11 cellular contexts compared by ENCODE assay signal in genomic region chr15:62495670-62496328, GRCh38.
DNase-seq lines count a peak whose midpoint lies in the region; ATAC-seq and TF ChIP-seq lines count a peak whose summit lies in the region.
"Had no signal": no experiment of that assay in that cellular context is flagged by ENCODE, and none has a peak within 500 bp of the region (broad histone marks: within the 10 kb centered on the region; RNA-seq: fewer than 3 reads in every experiment).

No MANE protein-coding gene starts in this region.

- no peaks in the 10 kb centered on the region for H3K79me2 ChIP-seq in GM23338 (replicated peaks; ENCODE audit: insufficient read depth)

- peak overlapping the region; percentile 70 for H3K27ac ChIP-seq in left ventricle myocardium inferior (replicated peaks)
- no peak overlapping the region for H3K27ac ChIP-seq in GM23338 (ENCODE audit: low read depth)

- no peaks in the 10 kb centered on the region for H3K27me3 ChIP-seq in adipocyte (replicated peaks; ENCODE audit: control insufficient read depth, insufficient read depth, low read length)
- H3K27me3 ChIP-seq in left ventricle myocardium inferior (ENCODE audit: low read depth): no peaks in the 10 kb centered on the region
- no peaks in the 10 kb centered on the region for H3K27me3 ChIP-seq in GM23338 (ENCODE audit: insufficient read depth)

- H3K4me1 ChIP-seq in adipocyte (ENCODE audit: control insufficient read depth, insufficient read depth, low read length) (peaks cover 82% of the 10 kb centered on the region), left ventricle myocardium inferior (peaks cover 68% of the 10 kb centered on the region), GM23338 (ENCODE audit: insufficient read depth) (no peaks in the 10 kb centered on the region)

- TF ChIP-seq CTCF in left ventricle myocardium inferior (IDR thresholded peaks at IDR 0.05; ENCODE audit: borderline replicate concordance): no peak
- no peak for TF ChIP-seq CTCF in GM23338 (conservative IDR thresholded peaks at IDR 0.05; ENCODE audit: low read depth in 2 of 2)

- H3F3A ChIP-seq in GM23338 (replicated peaks; ENCODE audit: low read depth): no peaks in the 10 kb centered on the region

- H3K27ac Mint-ChIP-seq in GM23338: no peak overlapping the region
- H3K27ac Mint-ChIP-seq: dendritic cell treated with granulocyte-macrophage colony-stimulating factor and Interleukin-4, amounts not matched to agents 40 ng/mL and 50 ng/mL, for 4 days; memory B cell had no signal

- no peak overlapping the region for H3K4me2 ChIP-seq in GM23338

- H3K9me3 ChIP-seq in adipocyte (ENCODE audit: control insufficient read depth, low read length): no peaks in the 10 kb centered on the region
- no peaks in the 10 kb centered on the region for H3K9me3 ChIP-seq in left ventricle myocardium inferior (replicated peaks)

- H2AFZ ChIP-seq in GM23338: no peak overlapping the region

- H3K9me2 ChIP-seq in GM23338 (ENCODE audit: insufficient read depth): no peaks in the 10 kb centered on the region

- H3K36me3 Mint-ChIP-seq in GM23338 (ENCODE audit: low read depth): no peaks in the 10 kb centered on the region
- H3K36me3 Mint-ChIP-seq: memory B cell had no signal

- H3K4me3 ChIP-seq in adipocyte (ENCODE audit: low read length) (no peak overlapping the region), left ventricle myocardium inferior (no peak overlapping the region), skeletal muscle cell (ENCODE audit: low read depth, low read length) (no peak overlapping the region), GM23338 (no peak overlapping the region)

- H3K9me3 Mint-ChIP-seq in GM23338: no peaks in the 10 kb centered on the region
- H3K9me3 Mint-ChIP-seq: dendritic cell treated with granulocyte-macrophage colony-stimulating factor and Interleukin-4, amounts not matched to agents 40 ng/mL and 50 ng/mL, for 4 days; memory B cell had no signal

- no peaks in the 10 kb centered on the region for H3K36me3 ChIP-seq in adipocyte (ENCODE audit: control insufficient read depth, insufficient read depth, low read length, severe bottlenecking)
- no peaks in the 10 kb centered on the region for H3K36me3 ChIP-seq in left ventricle myocardium inferior
- no peaks in the 10 kb centered on the region for H3K36me3 ChIP-seq in GM23338 (ENCODE audit: insufficient read depth)

- no peaks in the 10 kb centered on the region for H3K27me3 Mint-ChIP-seq in GM23338 (ENCODE audit: insufficient read depth, low read depth, poor library complexity)
- H3K27me3 Mint-ChIP-seq: dendritic cell treated with granulocyte-macrophage colony-stimulating factor and Interleukin-4, amounts not matched to agents 40 ng/mL and 50 ng/mL, for 4 days; memory B cell had no signal

- DNase-seq in ELR (ENCODE audit: low read depth) (peak; percentile 80), adipocyte (ENCODE audit: low read depth) (peak; percentile 44), left ventricle myocardium inferior (peak; percentile 36), skeletal muscle cell (ENCODE audit: low read depth) (peak; percentile 43), GM23338 (ENCODE audit: low spot score) (no peak)
- no peak for DNase-seq in activated naive CD4-positive, alpha-beta T cell treated with Interleukin-2 at 50 U/mL for 16 hours
- DNase-seq: activated CD4-positive, alpha-beta T cell treated with anti-CD3 and anti-CD28 coated beads, Interleukin-2, amount 50 U/mL, for 1 hour had no signal

- H3K9ac ChIP-seq in adipocyte (ENCODE audit: low read length): peak overlapping the region; percentile 15

- peaks cover 9% of the 10 kb centered on the region for H3K4me1 Mint-ChIP-seq in GM23338
- H3K4me1 Mint-ChIP-seq: memory B cell had no signal

- H4K20me1 ChIP-seq in GM23338 (replicated peaks; ENCODE audit: insufficient read depth): no peaks in the 10 kb centered on the region

- no peak overlapping the region for H3K4me3 Mint-ChIP-seq in GM23338
- H3K4me3 Mint-ChIP-seq: dendritic cell treated with granulocyte-macrophage colony-stimulating factor and Interleukin-4, amounts not matched to agents 40 ng/mL and 50 ng/mL, for 4 days; memory B cell had no signal

- ATAC-seq in GM23338 (no peak), HG03135 (IDR thresholded peaks at IDR 0.05; ENCODE audit: unreplicated experiment) (no peak), GM18502 (IDR thresholded peaks at IDR 0.05; ENCODE audit: poor library complexity, unreplicated experiment) (no peak)

- intact Hi-C loops in left ventricle myocardium inferior (cut with micrococcal nuclease): no loop called here

TF ChIP-seq in GM23338, 12 proteins besides CTCF, POLR2A, EP300 and RAD21 (continues in another document):
- no peak for TF ChIP-seq REST (IDR thresholded peaks at IDR 0.05; ENCODE audit: unreplicated experiment)
- TF ChIP-seq CREB1 (CRISPR knock-in tag; IDR thresholded peaks at IDR 0.05; ENCODE audit: low read depth): no peak
- no peak for TF ChIP-seq ZNF331 (CRISPR knock-in tag; IDR thresholded peaks at IDR 0.05; ENCODE audit: low read depth)
- no peak for TF ChIP-seq ZNF114 (CRISPR knock-in tag; IDR thresholded peaks at IDR 0.05)

Comparison
In these comparisons a context has a peak if more than half of its experiments do, and no peak if none do; other contexts are left out.
1. DNase-seq: peak in ELR (single experiment), adipocyte (single experiment), left ventricle myocardium inferior (single experiment) and skeletal muscle cell (single experiment); none in GM23338 (single experiment) and activated naive CD4-positive, alpha-beta T cell treated with Interleukin-2 at 50 U/mL for 16 hours (single experiment).